Comparison of ENCODE assay signal across 8 cellular contexts in the genomic region with DNA sequence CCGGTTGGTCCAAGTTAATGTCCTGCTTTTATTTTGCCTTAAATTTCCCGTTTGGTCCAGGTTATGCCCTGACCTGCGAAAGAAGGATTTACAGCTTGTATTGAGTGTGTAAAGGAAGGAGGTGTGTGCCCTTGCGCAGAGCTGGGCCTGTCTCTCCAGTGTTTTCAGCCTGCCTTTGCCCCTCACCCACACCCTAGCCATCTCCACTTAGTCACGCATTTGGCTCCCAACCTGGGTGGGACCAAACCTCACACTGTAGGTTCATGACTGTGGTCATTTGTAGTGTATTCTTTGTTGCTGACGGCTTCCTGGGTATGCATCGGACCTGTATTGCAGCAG. TPM values are rescaled to one million over a fixed set of nuclear protein-coding genes. Genes with fewer than 3 reads are reported as not detected.
DNase-seq lines count a peak whose midpoint lies in the region; ATAC-seq and TF ChIP-seq lines count a peak whose summit lies in the region.

No MANE protein-coding gene starts in this region.

- peak; percentile 22 for ATAC-seq in GM21619 (IDR thresholded peaks at IDR 0.05; ENCODE audit: unreplicated experiment)
- no peak for ATAC-seq in effector memory CD8-positive, alpha-beta T cell (replicated peaks)
- ATAC-seq in naive thymus-derived CD4-positive, alpha-beta T cell: no peak

- intact Hi-C loops in naive thymus-derived CD4-positive, alpha-beta T cell (cut with micrococcal nuclease): loop anchor here (1.0 to 5.0 kb wide), 8 partner anchors 21 to 963 kb away; a partner anchor contains a TSS
- intact Hi-C loops in testis (cut with DNase I; ENCODE audit: low total_unique reads): no loop called here

- H3K27me3 Mint-ChIP-seq in effector memory CD8-positive, alpha-beta T cell: no peaks in the 10 kb centered on the region
- peaks cover 0 to 4% (median 0%) of the 10 kb centered on the region in 5 donors for H3K27me3 Mint-ChIP-seq in naive thymus-derived CD4-positive, alpha-beta T cell

- H3K36me3 ChIP-seq in MM.1S (replicated peaks; ENCODE audit: insufficient read depth, low read length) (no peaks in the 10 kb centered on the region; the same call in 1 of the 2 replicates), testis (ENCODE audit: low read depth, missing control alignments) (no peaks in the 10 kb centered on the region)
- H3K36me3 ChIP-seq in naive thymus-derived CD4-positive, alpha-beta T cell (ENCODE audit: control insufficient read depth in 2 of 3, insufficient read depth in 3 of 3, low read length in 3 of 3): peaks cover 0 to 13% (median 0%) of the 10 kb centered on the region in 3 experiments

- H3K4me2 ChIP-seq in MM.1S (ENCODE audit: low read depth, low read length): peak overlapping the region; percentile 91

- peak; percentile 80 for DNase-seq in COLO668 (lab: John Stamatoyannopoulos, UW; ENCODE audit: unreplicated experiment)
- DNase-seq in MM.1S: no peak
- DNase-seq in activated CD4-positive, alpha-beta T cell treated with anti-CD3 and anti-CD28 coated beads, Interleukin-2, amount 50 U/mL, for 24 hours (ENCODE audit: low read depth in 1 of 2, low spot score in 1 of 2): peak; percentile 24 to 32
- peak in 1 of 3 experiments; percentile 5 for DNase-seq in effector memory CD8-positive, alpha-beta T cell
- peak in 3 of 9 donors; percentile 13 to 40 (median 31) for DNase-seq in naive thymus-derived CD4-positive, alpha-beta T cell
- no peak for DNase-seq in testis
- no peak for DNase-seq in SHP77 treated with DMSO at 0.1 percent for 48 hours (lab: John Stamatoyannopoulos, UW)

- peaks cover 45% of the 10 kb centered on the region for H3K79me2 ChIP-seq in MM.1S (ENCODE audit: low read length)

- WGBS in testis, 2 donors: 27 to 28% methylated on average over 7 of the region's 7 CpGs

- CTCF ChIA-PET in naive thymus-derived CD4-positive, alpha-beta T cell (lab: Charles Lee): interaction anchor here (0.7 to 1.5 kb wide), 4 partner anchors 11 to 21 kb away, joined by 3 to 4 read pairs (median 3); a partner anchor contains a TSS

- no peaks in the 10 kb centered on the region for H3K9me2 ChIP-seq in MM.1S (replicated peaks; ENCODE audit: insufficient read depth, low read length)

- H3K27ac Mint-ChIP-seq in effector memory CD8-positive, alpha-beta T cell: peak overlapping the region; percentile 94 to 98
- peak overlapping the region; percentile 80 to 99 (median 95) for H3K27ac Mint-ChIP-seq in naive thymus-derived CD4-positive, alpha-beta T cell

- peaks cover 30 to 43% of the 10 kb centered on the region in 2 donors for H3K4me1 Mint-ChIP-seq in effector memory CD8-positive, alpha-beta T cell (ENCODE audit: low read depth in 2 of 2)
- H3K4me1 Mint-ChIP-seq in naive thymus-derived CD4-positive, alpha-beta T cell: peaks cover 37 to 53% (median 49%) of the 10 kb centered on the region in 7 donors

- H3K4me1 ChIP-seq in MM.1S (ENCODE audit: low read length) (peaks cover 29% of the 10 kb centered on the region), testis (peaks cover 42% of the 10 kb centered on the region)
- H3K4me1 ChIP-seq in naive thymus-derived CD4-positive, alpha-beta T cell (ENCODE audit: control insufficient read depth in 2 of 2, insufficient read depth in 2 of 2, low read length in 2 of 2): peaks cover 31 to 39% of the 10 kb centered on the region in 2 donors

- H3K4me3 Mint-ChIP-seq in effector memory CD8-positive, alpha-beta T cell: peak overlapping the region; percentile 86 to 89
- peak overlapping the region; percentile 87 to 98 (median 94) for H3K4me3 Mint-ChIP-seq in naive thymus-derived CD4-positive, alpha-beta T cell

- no peak for TF ChIP-seq POLR2A in testis (IDR thresholded peaks at IDR 0.05)

- H3F3A ChIP-seq in MM.1S (ENCODE audit: insufficient read depth, low read length): peaks cover 10% of the 10 kb centered on the region; the same call in 1 of the 2 replicates

- H3K36me3 Mint-ChIP-seq in effector memory CD8-positive, alpha-beta T cell (ENCODE audit: insufficient read depth): peaks cover 29% of the 10 kb centered on the region
- H3K36me3 Mint-ChIP-seq in naive thymus-derived CD4-positive, alpha-beta T cell: peaks cover 0 to 31% (median 5%) of the 10 kb centered on the region in 5 donors

- POLR2A ChIA-PET in naive thymus-derived CD4-positive, alpha-beta T cell (lab: Charles Lee): interaction anchor here (0.7 to 8.6 kb wide), 7 partner anchors 9 to 558 kb away, joined by 3 to 108 read pairs (median 4); a partner anchor contains a TSS

- no peaks in the 10 kb centered on the region for H3K27me3 ChIP-seq in MM.1S (replicated peaks; ENCODE audit: insufficient read depth, low read length)
- no peaks in the 10 kb centered on the region for H3K27me3 ChIP-seq in naive thymus-derived CD4-positive, alpha-beta T cell (ENCODE audit: control insufficient read depth in 2 of 2, insufficient read depth in 2 of 2, low read length in 2 of 2)
- no peaks in the 10 kb centered on the region for H3K27me3 ChIP-seq in testis

- peak overlapping the region; percentile 78 for H3K9ac ChIP-seq in MM.1S (ENCODE audit: low read length)

- H3K27ac ChIP-seq in MM.1S (ENCODE audit: low read length): peak overlapping the region; percentile 84
- H3K27ac ChIP-seq in naive thymus-derived CD4-positive, alpha-beta T cell (ENCODE audit: low read depth, low read length): peak overlapping the region; percentile 98
- H3K27ac ChIP-seq in testis: peak overlapping the region; percentile 94 to 100

- no peak for TF ChIP-seq CTCF in MM.1S (IDR thresholded peaks at IDR 0.05; ENCODE audit: low read length)
- TF ChIP-seq CTCF in testis (IDR thresholded peaks at IDR 0.05): no peak

- H3K4me3 ChIP-seq in MM.1S (ENCODE audit: low read length): peak overlapping the region; percentile 57
- peak overlapping the region; percentile 75 for H3K4me3 ChIP-seq in naive thymus-derived CD4-positive, alpha-beta T cell (ENCODE audit: low read length)
- H3K4me3 ChIP-seq in testis: peak overlapping the region; percentile 85 to 100

- H2AFZ ChIP-seq in MM.1S (ENCODE audit: low read length): peak overlapping the region; percentile 94

- H3K9me3 ChIP-seq in MM.1S (replicated peaks; ENCODE audit: insufficient read depth, low read length) (no peaks in the 10 kb centered on the region), testis (no peaks in the 10 kb centered on the region)
- no peaks in the 10 kb centered on the region for H3K9me3 ChIP-seq in naive thymus-derived CD4-positive, alpha-beta T cell (ENCODE audit: control insufficient read depth in 2 of 3, low read length in 3 of 3)

- no peaks in the 10 kb centered on the region for H3K9me3 Mint-ChIP-seq in effector memory CD8-positive, alpha-beta T cell
- H3K9me3 Mint-ChIP-seq in naive thymus-derived CD4-positive, alpha-beta T cell: peaks cover 0 to 4% (median 0%) of the 10 kb centered on the region in 11 donors

- H4K20me1 ChIP-seq in MM.1S (ENCODE audit: insufficient read depth, low read length): peaks cover 26% of the 10 kb centered on the region

RNA-seq across cellular contexts. Expression of a gene that starts 0.6 kb away (rescaled TPM):
- total RNA-seq in naive thymus-derived CD4-positive, alpha-beta T cell: 100 to 1,000 TPM; 170 to 252 (median 193) TPM
- 100 to 1,000 TPM; 108 to 132 TPM for polyA plus RNA-seq in naive thymus-derived CD4-positive, alpha-beta T cell
- 100 to 1,000 TPM; 124 to 141 TPM for total RNA-seq in testis
- polyA plus RNA-seq in testis (ENCODE audit: insufficient read depth, low read depth, low replicate concordance): 113 TPM

RNA-seq across cellular contexts. Expression of a gene that starts 21.1 kb away (rescaled TPM):
- total RNA-seq in naive thymus-derived CD4-positive, alpha-beta T cell: 100 to 1,000 TPM; 139 to 180 (median 161) TPM
- polyA plus RNA-seq in naive thymus-derived CD4-positive, alpha-beta T cell: 100 to 1,000 TPM; 142 to 151 TPM
- total RNA-seq in testis: 10 to 100 TPM; 61.5 to 68.1 TPM
- 57.7 TPM for polyA plus RNA-seq in testis (ENCODE audit: insufficient read depth, low read depth, low replicate concordance)

Comparison
In these comparisons a context has a peak if more than half of its experiments do, and no peak if none do; other contexts are left out.
1. DNase-seq: peak in COLO668 (single experiment) and activated CD4-positive, alpha-beta T cell treated with anti-CD3 and anti-CD28 coated beads, Interleukin-2, amount 50 U/mL, for 24 hours (2 of 2); none in MM.1S (single experiment), testis (single experiment) and SHP77 treated with DMSO at 0.1 percent for 48 hours (single experiment).
2. Peak in every context shown above with its lines, with median percentiles within 50 percentile points of each other: H3K27ac ChIP-seq and H3K4me3 ChIP-seq.